ENCODE assay signal across 11 cellular contexts in genomic region chr4:186844059-186844681, GRCh38.
A peak's percentile ranks its signal among the peaks of the same experiment; 100 is the strongest.
DNase-seq lines count a peak whose midpoint lies in the region; ATAC-seq, FAIRE-seq and TF ChIP-seq lines count a peak whose summit lies in the region.
"Had no signal": no experiment of that assay in that cellular context is flagged by ENCODE, and none has a peak within 500 bp of the region (broad histone marks: within the 10 kb centered on the region; RNA-seq: fewer than 3 reads in every experiment).

No MANE protein-coding gene starts in this region.

- H3K4me3 ChIP-seq in ACC112 (ENCODE audit: low read depth, low read length) (peak overlapping the region; percentile 73), OCI-LY1 (ENCODE audit: low read depth, low read length, poor library complexity, severe bottlenecking) (peak overlapping the region; percentile 38), H1 (ENCODE audit: extremely low read depth in 1 of 4, insufficient read depth in 2 of 4, low read depth in 3 of 4, low read length in 4 of 4) (no peak overlapping the region), muscle layer of colon (ENCODE audit: low read depth in 1 of 2, low read length in 2 of 2) (peak overlapping the region; percentile 51 to 54)

- no peaks in the 10 kb centered on the region for H3K36me3 Mint-ChIP-seq in T-helper 2 cell treated with Interferon-gamma antibody and Interleukin-4, amounts not matched to agents 5 μg/mL and 100 μg/mL, for 36 hours (ENCODE audit: low read depth)
- H3K36me3 Mint-ChIP-seq: CD14-positive monocyte, naive B cell had no signal

- H3K23me2 ChIP-seq in H1 (ENCODE audit: low read depth, low read length): no peaks in the 10 kb centered on the region

- H3K79me1 ChIP-seq in H1 (ENCODE audit: low read depth, low read length): no peaks in the 10 kb centered on the region

- H3K27ac Mint-ChIP-seq in T-helper 2 cell treated with Interferon-gamma antibody and Interleukin-4, amounts not matched to agents 5 μg/mL and 100 μg/mL, for 36 hours: no peak overlapping the region
- H3K27ac Mint-ChIP-seq: activated T-helper 2 cell treated with anti-CD3 and anti-CD28 coated beads, Interferon-gamma antibody, Interleukin-2, Interleukin-4, amounts not matched to agents 10 μg/mL and 5 μg/mL and 100 μg/mL, durations not matched to agents 14 hours and 24 hours and 36 hours; CD14-positive monocyte; naive B cell had no signal

- H3K27me3 ChIP-seq in ACC112 (ENCODE audit: insufficient read depth, low read length): no peaks in the 10 kb centered on the region
- H3K27me3 ChIP-seq in OCI-LY1 (ENCODE audit: insufficient read depth, low read length): no peaks in the 10 kb centered on the region
- H3K27me3 ChIP-seq in H1 (replicated peaks in 1 of 4; ENCODE audit: control insufficient read depth in 3 of 4, extremely low read depth in 1 of 4, insufficient read depth in 3 of 4, low read length in 3 of 4): no peaks in the 10 kb centered on the region
- no peaks in the 10 kb centered on the region for H3K27me3 ChIP-seq in muscle layer of colon (ENCODE audit: control insufficient read depth in 1 of 2, insufficient read depth in 2 of 2, low read length in 2 of 2)

- no peak overlapping the region for H2BK12ac ChIP-seq in H1 (ENCODE audit: low read depth, low read length)

- no peaks in the 10 kb centered on the region for H3F3A ChIP-seq in OCI-LY1 (ENCODE audit: insufficient read depth, low read length)

- CTCF ChIA-PET in H1 (lab: Charles Lee; ENCODE audit: partially characterized antibody): no interaction called here

- no peak overlapping the region for H3K18ac ChIP-seq in H1 (ENCODE audit: extremely low read depth, low read length)

- H4K8ac ChIP-seq in H1 (ENCODE audit: extremely low read depth, insufficient read depth, low read length): no peak overlapping the region

- TF ChIP-seq POLR2A in H1 (IDR thresholded peaks at IDR 0.05; ENCODE audit: control extremely low read depth in 1 of 2, low read depth in 2 of 2, low read length in 2 of 2): no peak

- TF ChIP-seq EP300 in H1 (IDR thresholded peaks at IDR 0.05; ENCODE audit: borderline replicate concordance in 1 of 2, low read depth in 2 of 2, low read length in 2 of 2): no peak

- H3K4me3 Mint-ChIP-seq in T-helper 2 cell treated with Interferon-gamma antibody and Interleukin-4, amounts not matched to agents 5 μg/mL and 100 μg/mL, for 36 hours: no peak overlapping the region
- H3K4me3 Mint-ChIP-seq: CD14-positive monocyte, naive B cell had no signal

- no peak overlapping the region for H3K56ac ChIP-seq in H1 (replicated peaks; ENCODE audit: insufficient read length, low read depth, low read length)

- ATAC-seq in HG03571 (IDR thresholded peaks at IDR 0.05; ENCODE audit: unreplicated experiment): no peak

- H3K79me2 ChIP-seq in ACC112 (ENCODE audit: control insufficient read depth, insufficient read depth, low read length, unreplicated experiment) (peaks cover 41% of the 10 kb centered on the region), OCI-LY1 (ENCODE audit: insufficient read depth, low read length) (no peaks in the 10 kb centered on the region), H1 (ENCODE audit: control insufficient read depth in 1 of 2, insufficient read depth in 2 of 2, low read length in 2 of 2) (no peaks in the 10 kb centered on the region)

- H3K23ac ChIP-seq in H1 (ENCODE audit: insufficient read length): no peak overlapping the region

- no peak overlapping the region for H3K14ac ChIP-seq in H1 (ENCODE audit: insufficient read length)

- FAIRE-seq in H1 (lab: Jason Lieb, UNC) (no peak), urothelium cell line (lab: Jason Lieb, UNC) (no peak)

- H3K36me3 ChIP-seq in ACC112 (ENCODE audit: insufficient read depth, low read length) (0 out of 2 replicates have a peak, but pooled peaks cover 3% of the 10 kb centered on the region), OCI-LY1 (ENCODE audit: insufficient read depth, low read length) (no peaks in the 10 kb centered on the region), H1 (ENCODE audit: control insufficient read depth in 2 of 4, insufficient read depth in 4 of 4, low read length in 3 of 4) (no peaks in the 10 kb centered on the region), muscle layer of colon (ENCODE audit: insufficient read depth, low read length) (no peaks in the 10 kb centered on the region)

- peak overlapping the region; percentile 64 for H3K4me2 ChIP-seq in OCI-LY1 (ENCODE audit: low read length)
- no peak overlapping the region; a peak in 1 of 4 replicates for H3K4me2 ChIP-seq in H1 (ENCODE audit: insufficient read depth in 1 of 2, low read depth in 2 of 2, low read length in 2 of 2)

- no peak overlapping the region for H2BK15ac ChIP-seq in H1 (ENCODE audit: low read length)

- H3K9ac ChIP-seq in OCI-LY1 (ENCODE audit: low read length) (peak overlapping the region; percentile 55), H1 (replicated peaks in 1 of 4; ENCODE audit: extremely low read depth in 1 of 4, low read depth in 3 of 4, low read length in 3 of 4) (no peak overlapping the region), muscle layer of colon (ENCODE audit: low read length) (peak overlapping the region; percentile 28)

- TF ChIP-seq CTCF in OCI-LY1 (IDR thresholded peaks at IDR 0.05; ENCODE audit: low read length) (no peak), H1 (IDR thresholded peaks at IDR 0.05; ENCODE audit: control extremely low read depth in 1 of 3, insufficient read depth in 1 of 3, low read depth in 1 of 3, low read length in 3 of 3) (no peak)

- H2BK20ac ChIP-seq in H1 (ENCODE audit: low read length): no peak overlapping the region

- H3K9me2 ChIP-seq in OCI-LY1 (ENCODE audit: low read depth, low read length): no peaks in the 10 kb centered on the region

- peaks cover 26% of the 10 kb centered on the region for H3K9me3 Mint-ChIP-seq in T-helper 2 cell treated with Interferon-gamma antibody and Interleukin-4, amounts not matched to agents 5 μg/mL and 100 μg/mL, for 36 hours

- H3K9me3 ChIP-seq in OCI-LY1 (ENCODE audit: low read length): no peaks in the 10 kb centered on the region
- H3K9me3 ChIP-seq in H1 (ENCODE audit: insufficient read depth in 2 of 2, low read depth in 1 of 2, low read length in 1 of 2): no peaks in the 10 kb centered on the region
- no peaks in the 10 kb centered on the region for H3K9me3 ChIP-seq in muscle layer of colon (ENCODE audit: low read length)

- no peak overlapping the region for H2BK5ac ChIP-seq in H1 (ENCODE audit: low read depth, low read length)

- H3K27me3 Mint-ChIP-seq in T-helper 2 cell treated with Interferon-gamma antibody and Interleukin-4, amounts not matched to agents 5 μg/mL and 100 μg/mL, for 36 hours (ENCODE audit: low read depth): no peaks in the 10 kb centered on the region
- H3K27me3 Mint-ChIP-seq: naive B cell had no signal

- no peaks in the 10 kb centered on the region for H4K20me1 ChIP-seq in OCI-LY1 (ENCODE audit: insufficient read depth, low read length)
- H4K20me1 ChIP-seq in H1 (replicated peaks in 1 of 2; ENCODE audit: control insufficient read depth in 1 of 2, insufficient read depth in 2 of 2, low read length in 2 of 2): no peaks in the 10 kb centered on the region

- no peak overlapping the region for H2BK120ac ChIP-seq in H1 (replicated peaks; ENCODE audit: low read depth, low read length)

- H3K4me1 Mint-ChIP-seq in T-helper 2 cell treated with Interferon-gamma antibody and Interleukin-4, amounts not matched to agents 5 μg/mL and 100 μg/mL, for 36 hours (ENCODE audit: low read depth): no peaks in the 10 kb centered on the region
- H3K4me1 Mint-ChIP-seq: CD14-positive monocyte, naive B cell had no signal

- H3K4me1 ChIP-seq in ACC112 (ENCODE audit: control insufficient read depth, insufficient read depth, low read length, unreplicated experiment): peaks cover 33% of the 10 kb centered on the region
- peaks cover 47% of the 10 kb centered on the region for H3K4me1 ChIP-seq in OCI-LY1 (ENCODE audit: insufficient read depth, low read length, severe bottlenecking)
- H3K4me1 ChIP-seq in H1 (replicated peaks in 1 of 4; ENCODE audit: control insufficient read depth in 3 of 4, insufficient read depth in 4 of 4, low read length in 3 of 4): peaks cover 0 to 3% (median 1%) of the 10 kb centered on the region in 4 experiments; a peak in 3 of 7 replicates
- H3K4me1 ChIP-seq in muscle layer of colon (ENCODE audit: insufficient read depth, low read length): peaks cover 21% of the 10 kb centered on the region

- no peak overlapping the region for H4K91ac ChIP-seq in H1 (replicated peaks; ENCODE audit: insufficient read length, low read length)

- peak overlapping the region; percentile 93 for H3K27ac ChIP-seq in ACC112 (ENCODE audit: low read depth, low read length)
- H3K27ac ChIP-seq in OCI-LY1 (ENCODE audit: low read depth, low read length, poor library complexity, severe bottlenecking): peak overlapping the region; percentile 20
- no peak overlapping the region for H3K27ac ChIP-seq in H1 (ENCODE audit: low read depth, low read length)
- peak overlapping the region; percentile 85 for H3K27ac ChIP-seq in muscle layer of colon (ENCODE audit: low read depth, low read length)

- H2AK5ac ChIP-seq in H1 (ENCODE audit: low read depth, low read length): no peak overlapping the region

- DNase-seq in H1 (ENCODE audit: low read depth in 1 of 2, low spot score in 2 of 2): no peak
- DNase-seq in urothelium cell line (ENCODE audit: low spot score): no peak
- no peak for DNase-seq in T-helper 2 cell treated with Interferon-gamma antibody and Interleukin-4, amounts not matched to agents 5 μg/mL and 100 μg/mL, for 36 hours (ENCODE audit: low spot score)
- DNase-seq in NCI-H187 (lab: John Stamatoyannopoulos, UW): no peak
- DNase-seq: naive B cell had no signal

- WGBS in H1 (ENCODE audit: extremely low coverage in 1 of 2, insufficient coverage in 1 of 2, insufficient read length in 1 of 2, insufficient replicate concordance in 2 of 2, low coverage in 1 of 2, low lambda C conversion rate in 2 of 2, missing lambda C conversion rate in 1 of 2), 2 experiments: 79% methylated on average over 8 of the region's 8 CpGs; no CpG with 5 or more reads in 1 of the 2 experiments

- no peak overlapping the region for H4K5ac ChIP-seq in H1 (ENCODE audit: insufficient read length, low read depth, low read length)

- H2AFZ ChIP-seq in ACC112 (ENCODE audit: low read length, unreplicated experiment) (peak overlapping the region; percentile 77), OCI-LY1 (ENCODE audit: low read length) (peak overlapping the region; percentile 96), H1 (ENCODE audit: low read length) (peak overlapping the region; percentile 48; the same call in 1 of the 2 replicates)

- H3K4ac ChIP-seq in H1 (replicated peaks; ENCODE audit: insufficient read length, low read depth, low read length): no peak overlapping the region

- TF ChIP-seq RAD21 in H1 (IDR thresholded peaks at IDR 0.05 in 1 of 2, conservative IDR thresholded peaks at IDR 0.05 in 1 of 2; ENCODE audit: low read depth in 2 of 2, low read length in 2 of 2): no peak

- POLR2A ChIA-PET in H1 (lab: Charles Lee; ENCODE audit: partially characterized antibody): no interaction called here

TF ChIP-seq in H1, 55 proteins besides CTCF, POLR2A, EP300 and RAD21 (continues in another document):
- TF ChIP-seq SP2 (IDR thresholded peaks at IDR 0.05; ENCODE audit: low read length): no peak

Comparison
In these comparisons a context has a peak if more than half of its experiments do, and no peak if none do; other contexts are left out.
1. H3K4me3 ChIP-seq: peak in ACC112 (single experiment), OCI-LY1 (single experiment) and muscle layer of colon (2 of 2); none in H1 (0 of 4).
2. H3K9ac ChIP-seq: peak in OCI-LY1 (single experiment) and muscle layer of colon (single experiment); none in H1 (0 of 4).
3. Peak in every context shown above with its lines, with median percentiles within 50 percentile points of each other: H2AFZ ChIP-seq.